8 cellular contexts compared by ENCODE assay signal in the genomic region with DNA sequence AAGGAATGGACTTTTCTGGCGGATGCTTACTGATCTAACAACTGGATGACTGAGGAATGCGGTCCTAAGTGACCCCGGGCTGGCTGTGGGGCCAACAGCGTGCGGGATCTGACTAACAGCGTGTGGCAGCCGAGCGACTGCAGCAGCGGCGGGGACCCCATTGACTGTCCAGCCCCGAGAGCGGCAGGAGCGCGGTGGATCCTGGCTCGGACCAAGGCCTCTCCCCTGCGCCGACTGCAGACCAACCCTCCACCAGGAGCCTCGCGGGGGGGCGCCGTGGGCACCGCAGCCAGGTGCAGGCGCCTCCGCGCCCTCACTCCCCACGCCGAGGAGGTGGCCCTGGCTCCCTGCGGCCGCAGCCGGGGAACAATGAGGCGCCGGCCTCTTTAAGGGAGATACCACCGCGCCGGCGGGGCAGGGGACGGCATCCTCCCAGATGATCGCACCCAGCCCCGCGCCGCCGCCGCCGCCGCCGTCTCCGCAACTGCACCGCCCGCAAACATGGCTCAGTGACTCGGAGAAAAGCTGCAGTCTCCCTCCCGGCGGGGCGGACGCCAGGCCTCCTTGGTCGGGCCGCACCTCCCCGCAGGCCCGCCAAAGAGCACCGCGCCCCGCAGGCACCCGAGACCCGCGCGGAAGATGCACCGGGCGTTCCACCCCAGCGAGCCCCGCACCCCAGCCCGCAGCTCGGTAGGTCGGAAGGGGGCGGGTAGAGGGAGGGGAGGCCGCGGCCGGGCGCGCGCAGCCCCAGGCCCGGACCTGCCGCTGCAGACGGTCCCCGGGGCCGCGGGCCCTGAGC. TPM values are rescaled to one million over a fixed set of nuclear protein-coding genes. Genes with fewer than 3 reads are reported as not detected.
DNase-seq lines count a peak whose midpoint lies in the region; ATAC-seq and TF ChIP-seq lines count a peak whose summit lies in the region.

No MANE protein-coding gene starts in this region.

- H3K9me3 ChIP-seq in colonic mucosa (no peaks in the 10 kb centered on the region), liver (ENCODE audit: control insufficient read depth in 4 of 4, low read length in 3 of 4) (no peaks in the 10 kb centered on the region)

- H3K9ac ChIP-seq in colonic mucosa (ENCODE audit: low read depth in 2 of 2, low read length in 2 of 2) (peak overlapping the region; percentile 88 to 90), liver (ENCODE audit: low read depth in 1 of 2, low read length in 2 of 2) (peak overlapping the region; percentile 74 to 95)

- H3K27me3 ChIP-seq in ACC112 (ENCODE audit: insufficient read depth, low read length) (no peaks in the 10 kb centered on the region), colonic mucosa (no peaks in the 10 kb centered on the region), liver (ENCODE audit: control insufficient read depth in 4 of 4, insufficient read depth in 4 of 4, low read length in 3 of 4) (no peaks in the 10 kb centered on the region)

- H3K79me2 ChIP-seq in ACC112 (ENCODE audit: control insufficient read depth, insufficient read depth, low read length, unreplicated experiment), result peaks cover 7% of the 10 kb centered on the region

- ATAC-seq in GM18858 (IDR thresholded peaks at IDR 0.05; ENCODE audit: unreplicated experiment) (peak; percentile 23), HG03045 (IDR thresholded peaks at IDR 0.05; ENCODE audit: unreplicated experiment) (peak; percentile 53)

- H2AFZ ChIP-seq in ACC112 (ENCODE audit: low read length, unreplicated experiment), result peak overlapping the region; percentile 94

- peaks cover 6% of the 10 kb centered on the region for H3K4me1 ChIP-seq in ACC112 (ENCODE audit: control insufficient read depth, insufficient read depth, low read length, unreplicated experiment)
- H3K4me1 ChIP-seq in colonic mucosa, result no peaks in the 10 kb centered on the region
- H3K4me1 ChIP-seq in liver (ENCODE audit: control insufficient read depth in 4 of 4, insufficient read depth in 4 of 4, low read length in 3 of 4), result peaks cover 9 to 34% (median 32%) of the 10 kb centered on the region in 4 donors

- peak in 1 of 2 donors; percentile 11 for TF ChIP-seq RAD21 in liver (IDR thresholded peaks at IDR 0.05)

- under 1% methylated on average over 85 of the region's 85 CpGs for WGBS in liver

- peak overlapping the region; percentile 90 for H3K4me3 ChIP-seq in ACC112 (ENCODE audit: low read depth, low read length)
- H3K4me3 ChIP-seq in colonic mucosa, result peak overlapping the region; percentile 99
- peak overlapping the region; percentile 76 to 100 (median 97) for H3K4me3 ChIP-seq in liver (ENCODE audit: low read depth in 1 of 3, low read length in 3 of 3)

- intact Hi-C loops in colonic mucosa (cut with DNase I), result no loop called here

- peak; percentile 49 for DNase-seq in NCI-H226
- peak; percentile 82 for DNase-seq in activated CD4-positive, alpha-beta T cell treated with anti-CD3 and anti-CD28 coated beads for 48 hours
- peak; percentile 85 for DNase-seq in colonic mucosa
- DNase-seq in stimulated activated CD4-positive, alpha-beta T cell treated with anti-CD3 and anti-CD28 coated beads, Interleukin-4, amount 100 ng/mL, for 24 hours, result peak; percentile 74

- TF ChIP-seq CTCF in colonic mucosa (IDR thresholded peaks at IDR 0.05) (no peak), liver (IDR thresholded peaks at IDR 0.05; ENCODE audit: low read depth, low read length, missing input control) (no peak)

- H3K27ac ChIP-seq in ACC112 (ENCODE audit: low read depth, low read length), result peak overlapping the region; percentile 23; the same call in 1 of the 2 replicates
- H3K27ac ChIP-seq in colonic mucosa, result peak overlapping the region; percentile 98
- peak overlapping the region; percentile 84 to 98 for H3K27ac ChIP-seq in liver (ENCODE audit: low read depth in 1 of 2, low read length in 2 of 2)

- H3K36me3 ChIP-seq in ACC112 (ENCODE audit: insufficient read depth, low read length) (no peaks in the 10 kb centered on the region), colonic mucosa (peaks cover 4% of the 10 kb centered on the region), liver (ENCODE audit: control insufficient read depth in 4 of 4, insufficient read depth in 3 of 4, low read depth in 1 of 4, low read length in 3 of 4) (no peaks in the 10 kb centered on the region)

TF ChIP-seq in liver, 16 proteins besides CTCF, POLR2A, EP300 and RAD21:
- TF ChIP-seq HNF4A (conservative IDR thresholded peaks at IDR 0.05), result no peak
- TF ChIP-seq, protein P1, sequence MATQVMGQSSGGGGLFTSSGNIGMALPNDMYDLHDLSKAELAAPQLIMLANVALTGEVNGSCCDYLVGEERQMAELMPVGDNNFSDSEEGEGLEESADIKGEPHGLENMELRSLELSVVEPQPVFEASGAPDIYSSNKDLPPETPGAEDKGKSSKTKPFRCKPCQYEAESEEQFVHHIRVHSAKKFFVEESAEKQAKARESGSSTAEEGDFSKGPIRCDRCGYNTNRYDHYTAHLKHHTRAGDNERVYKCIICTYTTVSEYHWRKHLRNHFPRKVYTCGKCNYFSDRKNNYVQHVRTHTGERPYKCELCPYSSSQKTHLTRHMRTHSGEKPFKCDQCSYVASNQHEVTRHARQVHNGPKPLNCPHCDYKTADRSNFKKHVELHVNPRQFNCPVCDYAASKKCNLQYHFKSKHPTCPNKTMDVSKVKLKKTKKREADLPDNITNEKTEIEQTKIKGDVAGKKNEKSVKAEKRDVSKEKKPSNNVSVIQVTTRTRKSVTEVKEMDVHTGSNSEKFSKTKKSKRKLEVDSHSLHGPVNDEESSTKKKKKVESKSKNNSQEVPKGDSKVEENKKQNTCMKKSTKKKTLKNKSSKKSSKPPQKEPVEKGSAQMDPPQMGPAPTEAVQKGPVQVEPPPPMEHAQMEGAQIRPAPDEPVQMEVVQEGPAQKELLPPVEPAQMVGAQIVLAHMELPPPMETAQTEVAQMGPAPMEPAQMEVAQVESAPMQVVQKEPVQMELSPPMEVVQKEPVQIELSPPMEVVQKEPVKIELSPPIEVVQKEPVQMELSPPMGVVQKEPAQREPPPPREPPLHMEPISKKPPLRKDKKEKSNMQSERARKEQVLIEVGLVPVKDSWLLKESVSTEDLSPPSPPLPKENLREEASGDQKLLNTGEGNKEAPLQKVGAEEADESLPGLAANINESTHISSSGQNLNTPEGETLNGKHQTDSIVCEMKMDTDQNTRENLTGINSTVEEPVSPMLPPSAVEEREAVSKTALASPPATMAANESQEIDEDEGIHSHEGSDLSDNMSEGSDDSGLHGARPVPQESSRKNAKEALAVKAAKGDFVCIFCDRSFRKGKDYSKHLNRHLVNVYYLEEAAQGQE (IDR thresholded peaks at IDR 0.05), result peak; percentile 21

RNA-seq across cellular contexts. Expression of gene PDIK1L, which starts 0.7 kb away (rescaled TPM):
- total RNA-seq in colonic mucosa (10 to 100 TPM; 12.5 to 14.8 TPM), liver (1 to 10 TPM; 6.4 to 9.2 TPM)
- polyA plus RNA-seq in liver, result 1 to 10 TPM; 3.2 TPM

RNA-seq across cellular contexts. Expression of gene TRIM63, which starts 43.5 kb away (rescaled TPM):
- total RNA-seq in colonic mucosa (under 1 TPM in 1 of 2 donors, not detected in 1; 0.15 TPM), liver (not detected)
- polyA plus RNA-seq in liver, result under 1 TPM in 1 of 2 donors, not detected in 1; 0.03 TPM

RNA-seq across cellular contexts. Expression of gene FAM110D, which starts 47.9 kb away (rescaled TPM):
- 1 to 10 TPM in 1 of 2 donors, under 1 TPM in 1; 0.57 to 1.1 TPM for total RNA-seq in colonic mucosa
- total RNA-seq in liver, result under 1 TPM; 0.14 to 0.50 TPM
- polyA plus RNA-seq in liver, result under 1 TPM; 0.10 to 0.39 TPM

RNA-seq across cellular contexts. Expression of gene C1orf232, which starts 57.8 kb away (rescaled TPM):
- total RNA-seq in colonic mucosa (not detected), liver (not detected)
- polyA plus RNA-seq in liver, result not detected

RNA-seq across cellular contexts. Expression of gene ZNF593, which starts 58.8 kb away (rescaled TPM):
- total RNA-seq in colonic mucosa, result 10 to 100 TPM; 22.0 to 47.7 TPM
- 10 to 100 TPM in 1 of 2 donors, 1 to 10 TPM in 1; 5.7 to 15.7 TPM for total RNA-seq in liver
- polyA plus RNA-seq in liver, result 10 to 100 TPM; 44.8 to 81.4 TPM

Comparison
In these comparisons a context has a peak if more than half of its experiments do, and no peak if none do; other contexts are left out.
1. Peak in every context shown above with its lines: DNase-seq, ATAC-seq, H3K4me3 ChIP-seq and H3K27ac ChIP-seq.
2. H3K27ac ChIP-seq: peak in every context shown above with its lines; median percentile 98 in colonic mucosa; 91 in liver; 23 in ACC112.